In genomic region chr12:81078469-81079196, GRCh38 we compare ENCODE assay signal across 9 cellular contexts. TPM values are rescaled to one million over a fixed set of nuclear protein-coding genes. Genes with fewer than 3 reads are reported as not detected.
A peak's percentile ranks its signal among the peaks of the same experiment; 100 is the strongest.
DNase-seq lines count a peak whose midpoint lies in the region; ATAC-seq and TF ChIP-seq lines count a peak whose summit lies in the region.
"Had no signal": no experiment of that assay in that cellular context is flagged by ENCODE, and none has a peak within 500 bp of the region (broad histone marks: within the 10 kb centered on the region; RNA-seq: fewer than 3 reads in every experiment).

No MANE protein-coding gene starts in this region.

- H3K9me3 ChIP-seq in adipocyte (ENCODE audit: control insufficient read depth, low read length), result no peaks in the 10 kb centered on the region
- H3K9me3 ChIP-seq in right atrium auricular region, result no peaks in the 10 kb centered on the region

- H3K4me3 ChIP-seq in adipocyte (ENCODE audit: low read length) (peak overlapping the region; percentile 95), right atrium auricular region (peak overlapping the region; percentile 71 to 86)

- H3K9me3 Mint-ChIP-seq in progenitor cell of endocrine pancreas (ENCODE audit: low read depth), result no peaks in the 10 kb centered on the region

- ATAC-seq in HG03457 (IDR thresholded peaks at IDR 0.05; ENCODE audit: unreplicated experiment), result no peak

- H3K4me1 ChIP-seq in adipocyte (ENCODE audit: control insufficient read depth, insufficient read depth, low read length) (peaks cover 47% of the 10 kb centered on the region), right atrium auricular region (peaks cover 0 to 30% of the 10 kb centered on the region in 2 donors)

- peak overlapping the region; percentile 86 for H3K4me3 Mint-ChIP-seq in progenitor cell of endocrine pancreas (ENCODE audit: low read depth)
- H3K4me3 Mint-ChIP-seq: naive B cell had no signal

- no peaks in the 10 kb centered on the region for H3K36me3 ChIP-seq in adipocyte (ENCODE audit: control insufficient read depth, insufficient read depth, low read length, severe bottlenecking)
- H3K36me3 ChIP-seq in right atrium auricular region, result no peaks in the 10 kb centered on the region

- H3K9ac ChIP-seq in adipocyte (ENCODE audit: low read length), result peak overlapping the region; percentile 91

- H3K27ac Mint-ChIP-seq in progenitor cell of endocrine pancreas, result peak overlapping the region; percentile 9
- H3K27ac Mint-ChIP-seq: naive B cell had no signal

- TF ChIP-seq CTCF in right atrium auricular region (IDR thresholded peaks at IDR 0.05) (no peak), progenitor cell of endocrine pancreas (IDR thresholded peaks at IDR 0.05; ENCODE audit: unreplicated experiment) (no peak)

- DNase-seq in EH (ENCODE audit: low read depth) (peak; percentile 50), adipocyte (ENCODE audit: low read depth) (peak; percentile 56), right atrium auricular region (ENCODE audit: low spot score) (no peak), progenitor cell of endocrine pancreas (ENCODE audit: low spot score, unreplicated experiment) (no peak), AML-193 (lab: John Stamatoyannopoulos, UW) (no peak), NCI-H526 (lab: John Stamatoyannopoulos, UW) (no peak), putamen (ENCODE audit: low spot score) (no peak)
- DNase-seq: naive B cell had no signal

- peak overlapping the region; percentile 93 to 96 for H3K27ac ChIP-seq in right atrium auricular region

- H3K27me3 Mint-ChIP-seq in progenitor cell of endocrine pancreas, result no peaks in the 10 kb centered on the region

- H3K36me3 Mint-ChIP-seq in progenitor cell of endocrine pancreas (ENCODE audit: insufficient read depth), result no peaks in the 10 kb centered on the region

- H3K27me3 ChIP-seq in adipocyte (replicated peaks; ENCODE audit: control insufficient read depth, insufficient read depth, low read length), result no peaks in the 10 kb centered on the region
- H3K27me3 ChIP-seq in right atrium auricular region, result no peaks in the 10 kb centered on the region

- H3K4me1 Mint-ChIP-seq in progenitor cell of endocrine pancreas (ENCODE audit: low read depth), result peaks cover 33% of the 10 kb centered on the region
- H3K4me1 Mint-ChIP-seq: naive B cell had no signal

RNA-seq across cellular contexts. Expression of gene ACSS3, which starts 0.8 kb away (rescaled TPM):
- total RNA-seq in right atrium auricular region (10 to 100 TPM; 20.3 to 32.3 TPM), progenitor cell of endocrine pancreas (15.9 and 20.9 TPM in 2 replicates)

Comparison
In these comparisons a context has a peak if more than half of its experiments do, and no peak if none do; other contexts are left out.
1. DNase-seq: peak in EH (single experiment) and adipocyte (single experiment); none in right atrium auricular region (single experiment), progenitor cell of endocrine pancreas (single experiment), AML-193 (0 of 2), NCI-H526 (0 of 2) and putamen (single experiment).